Comparison of ENCODE assay signal across 8 cellular contexts in genomic region chr21:32940079-32941014, GRCh38.
A peak's percentile ranks its signal among the peaks of the same experiment; 100 is the strongest.
DNase-seq lines count a peak whose midpoint lies in the region; ATAC-seq, FAIRE-seq and TF ChIP-seq lines count a peak whose summit lies in the region.

No MANE protein-coding gene starts in this region.

- in situ Hi-C loops in mammary epithelial cell (cut with MboI; ENCODE audit: low sequenced_read_pairs in 2 of 2), result loop anchor here in 1 of 2 donors (10.0 kb wide), 1 partner anchor 254 kb away; no protein-coding TSS in a partner anchor

- no peak for TF ChIP-seq EP300 in SK-N-SH (IDR thresholded peaks at IDR 0.05; ENCODE audit: borderline replicate concordance in 1 of 2, low read depth in 1 of 2, low read length in 1 of 2)

- H3K4me1 ChIP-seq in SK-N-SH (ENCODE audit: control insufficient read depth in 1 of 2, insufficient read depth in 2 of 2, low read depth in 1 of 2, low read length in 1 of 2) (no peaks in the 10 kb centered on the region), mammary epithelial cell (ENCODE audit: insufficient read depth, low read length) (no peaks in the 10 kb centered on the region), left lung (no peaks in the 10 kb centered on the region)

- H3K27ac ChIP-seq in SK-N-SH (ENCODE audit: low read depth in 2 of 2, low read length in 1 of 2) (no peak overlapping the region), mammary epithelial cell (ENCODE audit: insufficient read depth, low read depth, low read length) (no peak overlapping the region), left lung (no peak overlapping the region), substantia nigra (ENCODE audit: low read depth, low read length, poor library complexity, severe bottlenecking) (peak overlapping the region; percentile 47)

- H3K79me2 ChIP-seq in SK-N-SH (ENCODE audit: insufficient read depth), result no peaks in the 10 kb centered on the region
- H3K79me2 ChIP-seq in mammary epithelial cell (ENCODE audit: insufficient read depth, low read length), result no peaks in the 10 kb centered on the region

- H3K4me2 ChIP-seq in SK-N-SH (no peak overlapping the region), mammary epithelial cell (ENCODE audit: insufficient read depth, low read depth, low read length) (no peak overlapping the region)

- H3K9me2 ChIP-seq in SK-N-SH, result no peaks in the 10 kb centered on the region

- dilution Hi-C loops in mammary epithelial cell (cut with HindIII; ENCODE audit: low sequenced_read_pairs), result no loop called here

- H3K27me3 ChIP-seq in SK-N-SH (ENCODE audit: insufficient read depth) (peaks cover 54% of the 10 kb centered on the region), mammary epithelial cell (ENCODE audit: insufficient read depth, low read length) (no peaks in the 10 kb centered on the region), left lung (no peaks in the 10 kb centered on the region)

- BruUV-seq in mammary epithelial cell (replicated peaks; lab: Mats Ljungman, UMichigan), result no TSS peak

- H2AFZ ChIP-seq in SK-N-SH (ENCODE audit: low read depth), result no peak overlapping the region
- no peak overlapping the region for H2AFZ ChIP-seq in mammary epithelial cell (ENCODE audit: low read depth, low read length)

- H3K9ac ChIP-seq in SK-N-SH (no peak overlapping the region), mammary epithelial cell (ENCODE audit: insufficient read depth, low read length) (no peak overlapping the region)

- CTCF ChIA-PET in SK-N-SH (lab: Yijun Ruan, JAX), result interaction anchor here (0.6 to 3.5 kb wide), 41 partner anchors 9 to 515 kb away, joined by 3 to 51 read pairs (median 3); partner anchors contain the start of gene OLIG2
- CTCF ChIA-PET in mammary epithelial cell (lab: Charles Lee; ENCODE audit: low non-redundant PET), result interaction anchor here (0.6 to 0.7 kb wide), 4 partner anchors 54 to 1008 kb away, joined by 3 read pairs; no protein-coding TSS in a partner anchor

- no peaks in the 10 kb centered on the region for H3F3A ChIP-seq in SK-N-SH (replicated peaks; ENCODE audit: insufficient read depth)

- H3K36me3 ChIP-seq in SK-N-SH (replicated peaks in 1 of 2; ENCODE audit: control insufficient read depth in 1 of 2, insufficient read depth in 2 of 2, low read length in 1 of 2), result no peaks in the 10 kb centered on the region
- H3K36me3 ChIP-seq in mammary epithelial cell (ENCODE audit: insufficient read depth, low read length), result no peaks in the 10 kb centered on the region
- H3K36me3 ChIP-seq in left lung, result no peaks in the 10 kb centered on the region

- TF ChIP-seq RAD21 in SK-N-SH (IDR thresholded peaks at IDR 0.05; ENCODE audit: low read length), result peak; percentile 57

- H3K4me3 ChIP-seq in LNCaP clone FGC (ENCODE audit: low read depth, low read length) (no peak overlapping the region), SK-N-SH (ENCODE audit: low read depth in 2 of 2, low read length in 1 of 2) (no peak overlapping the region), mammary epithelial cell (replicated peaks in 1 of 3; ENCODE audit: insufficient read depth in 1 of 3, low read depth in 2 of 3, low read length in 3 of 3) (no peak overlapping the region), left lung (no peak overlapping the region)

- DNase-seq in NCI-H1436 (lab: John Stamatoyannopoulos, UW) (peak; percentile 39), NCI-H1436 treated with DMSO at 0.1 percent for 48 hours (lab: John Stamatoyannopoulos, UW) (no peak), LNCaP clone FGC (ENCODE audit: low read depth) (peak; percentile 22), SK-N-SH (peak; percentile 28), mammary epithelial cell (peak; percentile 26), left lung (no peak), substantia nigra (lab: John Stamatoyannopoulos, UW) (peak in 31 of 49 donors; percentile 9 to 66 (median 35)), frontal cortex (ENCODE audit: low spot score in 2 of 2) (no peak)

- TF ChIP-seq CTCF in LNCaP clone FGC (IDR thresholded peaks at IDR 0.05; ENCODE audit: control insufficient read depth, extremely low read depth, insufficient read depth) (peak; percentile 80), SK-N-SH (IDR thresholded peaks at IDR 0.05) (peak; percentile 78), mammary epithelial cell (conservative IDR thresholded peaks at IDR 0.05 in 1 of 2, IDR thresholded peaks at IDR 0.05 in 1 of 2; ENCODE audit: extremely low read depth in 1 of 2, insufficient read depth in 1 of 2, low read depth in 1 of 2, low read length in 2 of 2) (peak; percentile 82 to 83), left lung (IDR thresholded peaks at IDR 0.05) (peak; percentile 76 to 80)

- H3K9me3 ChIP-seq in SK-N-SH, result no peaks in the 10 kb centered on the region
- H3K9me3 ChIP-seq in mammary epithelial cell (replicated peaks; ENCODE audit: insufficient read depth, low read length), result no peaks in the 10 kb centered on the region
- no peaks in the 10 kb centered on the region for H3K9me3 ChIP-seq in left lung

- POLR2A ChIA-PET in SK-N-SH (lab: Yijun Ruan, JAX), result no interaction called here

- H4K20me1 ChIP-seq in SK-N-SH (ENCODE audit: insufficient read depth), result no peaks in the 10 kb centered on the region
- H4K20me1 ChIP-seq in mammary epithelial cell (ENCODE audit: insufficient read depth, low read length), result no peaks in the 10 kb centered on the region

- WGBS in SK-N-SH (ENCODE audit: low lambda C conversion rate), result 30% methylated on average over 19 of the region's 23 CpGs
- 56% methylated on average over 23 of the region's 23 CpGs for whole genome bisulfite sequencing in mammary epithelial cell (ENCODE audit: low coverage, missing lambda C conversion rate)

- ATAC-seq in left lung, result peak; percentile 91

- intact Hi-C loops in mammary epithelial cell (cut with micrococcal nuclease), result loop anchor here (1.0 to 5.0 kb wide), 4 partner anchors 54 to 507 kb away; no protein-coding TSS in a partner anchor
- intact Hi-C loops in left lung (cut with DNase I), result no loop called here

- no peak for FAIRE-seq in frontal cortex (lab: Jason Lieb, UNC)

TF ChIP-seq in SK-N-SH, 30 proteins besides CTCF, POLR2A, EP300 and RAD21:
- TF ChIP-seq GATA2 (CRISPR knock-in tag; IDR thresholded peaks at IDR 0.05) (no peak), REST (IDR thresholded peaks at IDR 0.05; ENCODE audit: low read depth, low read length) (no peak), GABPA (IDR thresholded peaks at IDR 0.05; ENCODE audit: low read depth) (no peak), SMC3 (IDR thresholded peaks at IDR 0.05; ENCODE audit: low read depth, low read length) (peak; percentile 73)

Comparison
In these comparisons a context has a peak if more than half of its experiments do, and no peak if none do; other contexts are left out.
1. DNase-seq: peak in NCI-H1436 (single experiment), LNCaP clone FGC (single experiment), SK-N-SH (single experiment), mammary epithelial cell (single experiment) and substantia nigra (31 of 49); none in NCI-H1436 treated with DMSO at 0.1 percent for 48 hours (single experiment), left lung (0 of 2) and frontal cortex (0 of 2).
2. Peak in every context shown above with its lines, with median percentiles within 50 percentile points of each other: CTCF ChIP-seq.